ENCODE assay signal across 1 cellular context in the genomic region with DNA sequence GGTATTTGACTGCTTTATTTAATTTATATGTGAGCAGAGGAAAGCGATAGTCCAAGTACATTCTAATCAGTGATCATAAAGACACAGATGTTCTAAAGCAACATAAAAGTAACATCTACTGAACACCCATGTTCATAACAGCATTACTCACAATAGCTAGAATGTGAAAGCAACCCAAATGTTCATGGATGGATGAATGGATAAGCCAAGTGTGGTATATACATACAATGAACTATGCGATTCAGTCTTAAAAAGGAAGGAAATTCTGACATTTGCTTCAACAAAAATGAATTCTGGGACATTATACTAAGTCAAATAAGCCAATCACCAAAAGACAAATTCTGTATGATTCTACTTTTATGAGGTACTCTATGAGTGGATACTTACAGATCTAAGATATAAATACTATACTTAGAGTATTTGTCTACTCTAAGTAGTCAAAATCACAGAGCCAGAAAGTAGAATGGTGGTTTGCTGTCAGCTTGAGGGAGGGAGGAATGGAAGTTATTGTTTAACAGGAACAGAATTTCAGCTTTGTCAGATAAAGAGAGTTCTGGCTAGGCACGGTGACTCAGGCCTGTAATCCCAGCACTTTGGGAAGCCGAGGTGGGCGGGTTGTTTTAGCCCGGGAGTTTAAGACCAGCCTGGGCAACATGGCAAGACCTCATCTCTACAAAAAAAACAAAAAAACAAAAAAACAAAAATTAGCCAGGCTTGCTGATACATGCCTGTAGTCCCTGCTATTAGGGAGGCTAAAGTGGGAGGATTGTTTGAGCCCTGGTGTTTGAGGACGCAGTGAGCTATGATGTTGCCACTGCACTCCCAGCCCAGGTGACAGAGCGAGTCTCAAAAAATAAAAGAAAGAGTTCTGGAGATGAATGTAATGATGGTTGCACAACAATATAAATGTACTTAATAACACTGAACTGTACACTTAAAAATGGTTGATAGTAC.
TF ChIP-seq lines count a peak whose summit lies in the region.

No MANE protein-coding gene starts in this region.

TF ChIP-seq in SK-N-SH treated with all-trans-retinoic acid at 6 μM for 48 hours, 23 proteins besides CTCF, POLR2A, EP300 and RAD21 (continued from another document):
- TF ChIP-seq, protein P1, sequence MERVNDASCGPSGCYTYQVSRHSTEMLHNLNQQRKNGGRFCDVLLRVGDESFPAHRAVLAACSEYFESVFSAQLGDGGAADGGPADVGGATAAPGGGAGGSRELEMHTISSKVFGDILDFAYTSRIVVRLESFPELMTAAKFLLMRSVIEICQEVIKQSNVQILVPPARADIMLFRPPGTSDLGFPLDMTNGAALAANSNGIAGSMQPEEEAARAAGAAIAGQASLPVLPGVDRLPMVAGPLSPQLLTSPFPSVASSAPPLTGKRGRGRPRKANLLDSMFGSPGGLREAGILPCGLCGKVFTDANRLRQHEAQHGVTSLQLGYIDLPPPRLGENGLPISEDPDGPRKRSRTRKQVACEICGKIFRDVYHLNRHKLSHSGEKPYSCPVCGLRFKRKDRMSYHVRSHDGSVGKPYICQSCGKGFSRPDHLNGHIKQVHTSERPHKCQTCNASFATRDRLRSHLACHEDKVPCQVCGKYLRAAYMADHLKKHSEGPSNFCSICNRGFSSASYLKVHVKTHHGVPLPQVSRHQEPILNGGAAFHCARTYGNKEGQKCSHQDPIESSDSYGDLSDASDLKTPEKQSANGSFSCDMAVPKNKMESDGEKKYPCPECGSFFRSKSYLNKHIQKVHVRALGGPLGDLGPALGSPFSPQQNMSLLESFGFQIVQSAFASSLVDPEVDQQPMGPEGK (CRISPR knock-in tag; IDR thresholded peaks at IDR 0.05; ENCODE audit: borderline replicate concordance) = no peak
- no peak for TF ChIP-seq ZNF70 (CRISPR knock-in tag; IDR thresholded peaks at IDR 0.05)
- no peak for TF ChIP-seq SNAI2 (CRISPR knock-in tag; IDR thresholded peaks at IDR 0.05)
- TF ChIP-seq BACH2 (CRISPR knock-in tag; IDR thresholded peaks at IDR 0.05; ENCODE audit: borderline replicate concordance) = no peak
- TF ChIP-seq ARNTL (CRISPR knock-in tag; IDR thresholded peaks at IDR 0.05; ENCODE audit: borderline replicate concordance, low read depth) = no peak
- TF ChIP-seq ZNF565 (CRISPR knock-in tag; conservative IDR thresholded peaks at IDR 0.05; ENCODE audit: low read depth) = no peak
- TF ChIP-seq ZFP3 (CRISPR knock-in tag; IDR thresholded peaks at IDR 0.05) = no peak
- TF ChIP-seq PPARA (CRISPR knock-in tag; IDR thresholded peaks at IDR 0.05; ENCODE audit: borderline replicate concordance) = no peak
- TF ChIP-seq, protein P2, sequence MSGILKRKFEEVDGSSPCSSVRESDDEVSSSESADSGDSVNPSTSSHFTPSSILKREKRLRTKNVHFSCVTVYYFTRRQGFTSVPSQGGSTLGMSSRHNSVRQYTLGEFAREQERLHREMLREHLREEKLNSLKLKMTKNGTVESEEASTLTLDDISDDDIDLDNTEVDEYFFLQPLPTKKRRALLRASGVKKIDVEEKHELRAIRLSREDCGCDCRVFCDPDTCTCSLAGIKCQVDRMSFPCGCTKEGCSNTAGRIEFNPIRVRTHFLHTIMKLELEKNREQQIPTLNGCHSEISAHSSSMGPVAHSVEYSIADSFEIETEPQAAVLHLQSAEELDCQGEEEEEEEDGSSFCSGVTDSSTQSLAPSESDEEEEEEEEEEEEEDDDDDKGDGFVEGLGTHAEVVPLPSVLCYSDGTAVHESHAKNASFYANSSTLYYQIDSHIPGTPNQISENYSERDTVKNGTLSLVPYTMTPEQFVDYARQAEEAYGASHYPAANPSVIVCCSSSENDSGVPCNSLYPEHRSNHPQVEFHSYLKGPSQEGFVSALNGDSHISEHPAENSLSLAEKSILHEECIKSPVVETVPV (CRISPR knock-in tag; IDR thresholded peaks at IDR 0.05) = no peak
- TF ChIP-seq OSR1 (CRISPR knock-in tag; IDR thresholded peaks at IDR 0.05) = no peak
- no peak for TF ChIP-seq ISL1 (CRISPR knock-in tag; IDR thresholded peaks at IDR 0.05)
